Comparison of ENCODE assay signal across 7 cellular contexts in genomic region chr10:93413252-93413689, GRCh38.
DNase-seq lines count a peak whose midpoint lies in the region; ATAC-seq and TF ChIP-seq lines count a peak whose summit lies in the region.

No MANE protein-coding gene starts in this region.

- peaks cover 58% of the 10 kb centered on the region for H3K4me1 Mint-ChIP-seq in activated CD4-positive, alpha-beta memory T cell treated with anti-CD3 and anti-CD28 coated beads for 36 hours (ENCODE audit: low read depth)
- peaks cover 14% of the 10 kb centered on the region for H3K4me1 Mint-ChIP-seq in stimulated activated memory B cell treated with anti-CD40 and anti-IgM and Interleukin-4, amounts not matched to agents 10 μg/mL and 1 μg/mL and 100 μg/mL, for 72 hours

- peak overlapping the region; percentile 34 for H3K9ac ChIP-seq in Loucy (ENCODE audit: low read depth, low read length, poor library complexity, severe bottlenecking)

- no peaks in the 10 kb centered on the region for H3K79me2 ChIP-seq in Loucy (ENCODE audit: insufficient read depth, low read length)

- H3K4me3 Mint-ChIP-seq in activated CD4-positive, alpha-beta memory T cell treated with anti-CD3 and anti-CD28 coated beads for 36 hours: no peak overlapping the region
- H3K4me3 Mint-ChIP-seq in stimulated activated memory B cell treated with anti-CD40 and anti-IgM and Interleukin-4, amounts not matched to agents 10 μg/mL and 1 μg/mL and 100 μg/mL, for 72 hours: no peak overlapping the region

- no peak for ATAC-seq in stimulated activated memory B cell treated with anti-CD40 and anti-IgM and Interleukin-4, amounts not matched to agents 10 μg/mL and 1 μg/mL and 100 μg/mL, for 72 hours
- ATAC-seq in HG03280 (IDR thresholded peaks at IDR 0.05; ENCODE audit: unreplicated experiment) (no peak), GM18873 (IDR thresholded peaks at IDR 0.05; ENCODE audit: low FRiP score, unreplicated experiment) (no peak), HG02840 (IDR thresholded peaks at IDR 0.05; ENCODE audit: low FRiP score, unreplicated experiment) (no peak)

- no peaks in the 10 kb centered on the region for H3K9me2 ChIP-seq in Loucy (replicated peaks; ENCODE audit: low read depth, low read length)

- peak overlapping the region; percentile 57 for H3K27ac Mint-ChIP-seq in activated CD4-positive, alpha-beta memory T cell treated with anti-CD3 and anti-CD28 coated beads for 36 hours
- peak overlapping the region; percentile 34 for H3K27ac Mint-ChIP-seq in stimulated activated memory B cell treated with anti-CD40 and anti-IgM and Interleukin-4, amounts not matched to agents 10 μg/mL and 1 μg/mL and 100 μg/mL, for 72 hours

- intact Hi-C loops in activated CD4-positive, alpha-beta memory T cell treated with anti-CD3 and anti-CD28 coated beads for 36 hours (cut with micrococcal nuclease): loop anchor here (1.0 kb wide), 2 partner anchors 34 to 50 kb away; no protein-coding TSS in a partner anchor

- H3K4me3 ChIP-seq in Loucy (ENCODE audit: low read length, poor library complexity, severe bottlenecking): peak overlapping the region; percentile 49
- H3K4me3 ChIP-seq in fibroblast of pulmonary artery (replicated peaks; ENCODE audit: low read depth, low read length): no peak overlapping the region

- peak overlapping the region; percentile 80 for H2AFZ ChIP-seq in Loucy (ENCODE audit: low read length)

- no peaks in the 10 kb centered on the region for H3K27me3 ChIP-seq in Loucy (ENCODE audit: insufficient read depth, low read length, poor library complexity, severe bottlenecking)

- no peaks in the 10 kb centered on the region for H3K9me3 ChIP-seq in Loucy (ENCODE audit: insufficient read depth, low read depth, low read length)

- H3K4me2 ChIP-seq in Loucy (ENCODE audit: low read depth, low read length, poor library complexity, severe bottlenecking): peak overlapping the region; percentile 65

- peak; percentile 56 for DNase-seq in activated CD4-positive, alpha-beta memory T cell treated with anti-CD3 and anti-CD28 coated beads for 36 hours
- peak; percentile 90 for DNase-seq in fibroblast of pulmonary artery (ENCODE audit: low read depth)

- peaks cover 22% of the 10 kb centered on the region for H3K4me1 ChIP-seq in Loucy (ENCODE audit: insufficient read depth, low read length, poor library complexity, severe bottlenecking)

- CTCF ChIA-PET in activated CD4-positive, alpha-beta memory T cell treated with anti-CD3 and anti-CD28 coated beads for 36 hours (lab: Charles Lee): interaction anchor here (0.9 to 1.5 kb wide), 3 partner anchors 37 to 97 kb away, joined by 3 to 5 read pairs (median 3); partner anchors contain the start of gene MYOF

- no peaks in the 10 kb centered on the region for H3K27me3 Mint-ChIP-seq in activated CD4-positive, alpha-beta memory T cell treated with anti-CD3 and anti-CD28 coated beads for 36 hours
- H3K27me3 Mint-ChIP-seq in stimulated activated memory B cell treated with anti-CD40 and anti-IgM and Interleukin-4, amounts not matched to agents 10 μg/mL and 1 μg/mL and 100 μg/mL, for 72 hours: no peaks in the 10 kb centered on the region

- no peaks in the 10 kb centered on the region for H4K20me1 ChIP-seq in Loucy (ENCODE audit: insufficient read depth, low read length, poor library complexity, severe bottlenecking)

- H3K9me3 Mint-ChIP-seq in activated CD4-positive, alpha-beta memory T cell treated with anti-CD3 and anti-CD28 coated beads for 36 hours: no peaks in the 10 kb centered on the region
- H3K9me3 Mint-ChIP-seq in stimulated activated memory B cell treated with anti-CD40 and anti-IgM and Interleukin-4, amounts not matched to agents 10 μg/mL and 1 μg/mL and 100 μg/mL, for 72 hours: no peaks in the 10 kb centered on the region

- POLR2A ChIA-PET in activated CD4-positive, alpha-beta memory T cell treated with anti-CD3 and anti-CD28 coated beads for 36 hours (lab: Charles Lee): interaction anchor here (1.1 to 1.4 kb wide), 2 partner anchors 34 to 62 kb away, joined by 3 to 10 read pairs; no protein-coding TSS in a partner anchor

- no peaks in the 10 kb centered on the region; the same call in 1 of the 2 replicates for H3F3A ChIP-seq in Loucy (ENCODE audit: low read depth)

- peaks cover 9% of the 10 kb centered on the region for H3K36me3 Mint-ChIP-seq in activated CD4-positive, alpha-beta memory T cell treated with anti-CD3 and anti-CD28 coated beads for 36 hours
- no peaks in the 10 kb centered on the region for H3K36me3 Mint-ChIP-seq in stimulated activated memory B cell treated with anti-CD40 and anti-IgM and Interleukin-4, amounts not matched to agents 10 μg/mL and 1 μg/mL and 100 μg/mL, for 72 hours

- H3K36me3 ChIP-seq in Loucy (ENCODE audit: insufficient read depth, low read length): no peaks in the 10 kb centered on the region

- no peak for TF ChIP-seq CTCF in Loucy (conservative IDR thresholded peaks at IDR 0.05; ENCODE audit: low read length)
- TF ChIP-seq CTCF in fibroblast of pulmonary artery (IDR thresholded peaks at IDR 0.05; ENCODE audit: low read length, missing control alignments): no peak
